Comparison of ENCODE assay signal across 36 cellular contexts in genomic region chrX:130012683-130013082, GRCh38.
"Had no signal": no experiment of that assay in that cellular context is flagged by ENCODE, and none has a peak within 500 bp of the region (broad histone marks: within the 10 kb centered on the region; RNA-seq: fewer than 3 reads in every experiment).

No MANE protein-coding gene starts in this region.

- H3K4me3 ChIP-seq: body of pancreas, breast epithelium had no signal

- H3K4me3 Mint-ChIP-seq: activated B cell treated with CpG ODN at 0.5 μM for 24 hours; activated CD4-positive, alpha-beta memory T cell treated with anti-CD3 and anti-CD28 coated beads, Interleukin-2, amount 10 ng/mL, durations not matched to agents 7 days and 5 days; activated CD4-positive, alpha-beta T cell treated with anti-CD3 and anti-CD28 coated beads, Interleukin-2, amount 10 ng/mL, durations not matched to agents 7 days and 5 days; activated CD8-positive, alpha-beta memory T cell treated with anti-CD3 and anti-CD28 coated beads, Interleukin-2, amount 10 ng/mL, durations not matched to agents 7 days and 5 days; activated CD8-positive, alpha-beta T cell treated with anti-CD3 and anti-CD28 coated beads, Interleukin-2, amount 10 ng/mL, durations not matched to agents 7 days and 5 days; activated naive CD4-positive, alpha-beta T cell treated with anti-CD3 and anti-CD28 coated beads, Interleukin-2, amount 10 ng/mL, durations not matched to agents 7 days and 5 days; activated naive CD4-positive, alpha-beta T cell treated with anti-CD3 and anti-CD28 coated beads, Interleukin-2, amount 50 U/mL, for 24 hours; activated naive CD8-positive, alpha-beta T cell; activated naive CD8-positive, alpha-beta T cell treated with anti-CD3 and anti-CD28 coated beads, Interleukin-2, amount 10 ng/mL, durations not matched to agents 7 days and 5 days; activated naive CD8-positive, alpha-beta T cell treated with anti-CD3 and anti-CD28 coated beads, Interleukin-2, amount 50 U/mL, for 24 hours; activated T-cell treated with anti-CD3 and anti-CD28 coated beads, Interleukin-2, amount 50 U/mL, for 24 hours; T-helper 1 cell treated with Interleukin-12 subunit alpha and Interleukin-12 subunit beta and Interleukin-4 antibody, amounts not matched to agents 30 μg/mL and 1 μg/mL, for 36 hours; T-helper 2 cell treated with Interferon-gamma antibody and Interleukin-4, amounts not matched to agents 5 μg/mL and 100 μg/mL, for 36 hours had no signal

- ATAC-seq: activated CD8-positive, alpha-beta memory T cell treated with anti-CD3 and anti-CD28 coated beads, Interleukin-2, amount 10 ng/mL, durations not matched to agents 7 days and 5 days; activated CD8-positive, alpha-beta T cell treated with anti-CD3 and anti-CD28 coated beads, Interleukin-2, amount 10 ng/mL, durations not matched to agents 7 days and 5 days; activated naive CD8-positive, alpha-beta T cell treated with anti-CD3 and anti-CD28 coated beads, Interleukin-2, amount 50 U/mL, for 24 hours; body of pancreas had no signal

- H3K9me3 ChIP-seq: body of pancreas, breast epithelium had no signal

- H3K36me3 ChIP-seq: brain microvascular endothelial cell, breast epithelium had no signal

- H3K27ac Mint-ChIP-seq: activated B cell treated with CpG ODN at 0.5 μM for 24 hours; activated CD4-positive, alpha-beta memory T cell treated with anti-CD3 and anti-CD28 coated beads, Interleukin-2, amount 10 ng/mL, durations not matched to agents 7 days and 5 days; activated CD4-positive, alpha-beta T cell treated with anti-CD3 and anti-CD28 coated beads, Interleukin-2, amount 10 ng/mL, durations not matched to agents 7 days and 5 days; activated CD8-positive, alpha-beta memory T cell treated with anti-CD3 and anti-CD28 coated beads, Interleukin-2, amount 10 ng/mL, durations not matched to agents 7 days and 5 days; activated CD8-positive, alpha-beta T cell treated with anti-CD3 and anti-CD28 coated beads, Interleukin-2, amount 10 ng/mL, durations not matched to agents 7 days and 5 days; activated naive CD4-positive, alpha-beta T cell treated with anti-CD3 and anti-CD28 coated beads, Interleukin-2, amount 10 ng/mL, durations not matched to agents 7 days and 5 days; activated naive CD4-positive, alpha-beta T cell treated with anti-CD3 and anti-CD28 coated beads, Interleukin-2, amount 50 U/mL, for 24 hours; activated naive CD8-positive, alpha-beta T cell; activated naive CD8-positive, alpha-beta T cell treated with anti-CD3 and anti-CD28 coated beads, Interleukin-2, amount 10 ng/mL, durations not matched to agents 7 days and 5 days; activated naive CD8-positive, alpha-beta T cell treated with anti-CD3 and anti-CD28 coated beads, Interleukin-2, amount 50 U/mL, for 24 hours; activated T-cell treated with anti-CD3 and anti-CD28 coated beads, Interleukin-2, amount 50 U/mL, for 24 hours; activated T-helper 2 cell treated with anti-CD3 and anti-CD28 coated beads, Interferon-gamma antibody, Interleukin-2, Interleukin-4, amounts not matched to agents 10 μg/mL and 5 μg/mL and 100 μg/mL, durations not matched to agents 14 hours and 24 hours and 36 hours; T-helper 1 cell treated with Interleukin-12 subunit alpha and Interleukin-12 subunit beta and Interleukin-4 antibody, amounts not matched to agents 30 μg/mL and 1 μg/mL, for 36 hours; T-helper 2 cell treated with Interferon-gamma antibody and Interleukin-4, amounts not matched to agents 5 μg/mL and 100 μg/mL, for 36 hours had no signal

- H3K27ac ChIP-seq: body of pancreas, brain microvascular endothelial cell, breast epithelium, VCaP had no signal

- H3K4me1 Mint-ChIP-seq: activated B cell treated with CpG ODN at 0.5 μM for 24 hours; activated CD4-positive, alpha-beta memory T cell treated with anti-CD3 and anti-CD28 coated beads, Interleukin-2, amount 10 ng/mL, durations not matched to agents 7 days and 5 days; activated CD4-positive, alpha-beta T cell treated with anti-CD3 and anti-CD28 coated beads, Interleukin-2, amount 10 ng/mL, durations not matched to agents 7 days and 5 days; activated CD8-positive, alpha-beta memory T cell treated with anti-CD3 and anti-CD28 coated beads, Interleukin-2, amount 10 ng/mL, durations not matched to agents 7 days and 5 days; activated naive CD4-positive, alpha-beta T cell treated with anti-CD3 and anti-CD28 coated beads, Interleukin-2, amount 10 ng/mL, durations not matched to agents 7 days and 5 days; activated naive CD4-positive, alpha-beta T cell treated with anti-CD3 and anti-CD28 coated beads, Interleukin-2, amount 50 U/mL, for 24 hours; activated naive CD8-positive, alpha-beta T cell treated with anti-CD3 and anti-CD28 coated beads, Interleukin-2, amount 10 ng/mL, durations not matched to agents 7 days and 5 days; activated naive CD8-positive, alpha-beta T cell treated with anti-CD3 and anti-CD28 coated beads, Interleukin-2, amount 50 U/mL, for 24 hours had no signal

- H3K27me3 ChIP-seq: body of pancreas, brain microvascular endothelial cell had no signal

- H3K27me3 Mint-ChIP-seq: activated B cell treated with CpG ODN at 0.5 μM for 24 hours; activated CD4-positive, alpha-beta memory T cell treated with anti-CD3 and anti-CD28 coated beads, Interleukin-2, amount 10 ng/mL, durations not matched to agents 7 days and 5 days; activated CD4-positive, alpha-beta T cell treated with anti-CD3 and anti-CD28 coated beads, Interleukin-2, amount 10 ng/mL, durations not matched to agents 7 days and 5 days; activated CD8-positive, alpha-beta memory T cell treated with anti-CD3 and anti-CD28 coated beads, Interleukin-2, amount 10 ng/mL, durations not matched to agents 7 days and 5 days; activated naive CD4-positive, alpha-beta T cell treated with anti-CD3 and anti-CD28 coated beads, Interleukin-2, amount 10 ng/mL, durations not matched to agents 7 days and 5 days; activated naive CD4-positive, alpha-beta T cell treated with anti-CD3 and anti-CD28 coated beads, Interleukin-2, amount 50 U/mL, for 24 hours; activated naive CD8-positive, alpha-beta T cell; activated naive CD8-positive, alpha-beta T cell treated with anti-CD3 and anti-CD28 coated beads, Interleukin-2, amount 10 ng/mL, durations not matched to agents 7 days and 5 days; activated naive CD8-positive, alpha-beta T cell treated with anti-CD3 and anti-CD28 coated beads, Interleukin-2, amount 50 U/mL, for 24 hours; activated T-cell treated with anti-CD3 and anti-CD28 coated beads, Interleukin-2, amount 50 U/mL, for 24 hours had no signal

- H3K4me1 ChIP-seq: body of pancreas, breast epithelium had no signal

- H3K36me3 Mint-ChIP-seq: activated CD8-positive, alpha-beta memory T cell treated with anti-CD3 and anti-CD28 coated beads, Interleukin-2, amount 10 ng/mL, durations not matched to agents 7 days and 5 days; activated naive CD4-positive, alpha-beta T cell treated with anti-CD3 and anti-CD28 coated beads, Interleukin-2, amount 10 ng/mL, durations not matched to agents 7 days and 5 days; activated naive CD4-positive, alpha-beta T cell treated with anti-CD3 and anti-CD28 coated beads, Interleukin-2, amount 50 U/mL, for 24 hours; activated naive CD8-positive, alpha-beta T cell had no signal

- FAIRE-seq: astrocyte, TTC549 had no signal

- DNase-seq: activated B cell treated with CpG ODN at 0.5 μM for 24 hours; activated CD4-positive, alpha-beta memory T cell treated with anti-CD3 and anti-CD28 coated beads, Interleukin-2, amount 10 ng/mL, durations not matched to agents 7 days and 5 days; activated CD4-positive, alpha-beta T cell treated with anti-CD3 and anti-CD28 coated beads for 48 hours; activated CD4-positive, alpha-beta T cell treated with anti-CD3 and anti-CD28 coated beads, Interleukin-2, amount 10 ng/mL, durations not matched to agents 7 days and 5 days; activated CD4-positive, alpha-beta T cell treated with anti-CD3 and anti-CD28 coated beads, Interleukin-2, amount 50 U/mL, for 48 hours; activated CD4-positive, CD25-positive, alpha-beta regulatory T cell treated with anti-CD3 and anti-CD28 coated beads, Interleukin-2, amount 50 U/mL, for 72 hours; activated CD8-positive, alpha-beta memory T cell treated with anti-CD3 and anti-CD28 coated beads for 24 hours; activated CD8-positive, alpha-beta memory T cell treated with anti-CD3 and anti-CD28 coated beads, Interleukin-2, amount 10 ng/mL, durations not matched to agents 7 days and 5 days; activated CD8-positive, alpha-beta memory T cell treated with anti-CD3 and anti-CD28 coated beads, Interleukin-2, amount 50 U/mL, for 48 hours; activated CD8-positive, alpha-beta T cell treated with anti-CD3 and anti-CD28 coated beads, Interleukin-2, amount 10 ng/mL, durations not matched to agents 7 days and 5 days; activated effector memory CD4-positive, alpha-beta T cell treated with Interleukin-2 at 50 U/mL for 16 hours; activated gamma-delta T cell; activated naive CD4-positive, alpha-beta T cell treated with anti-CD3 and anti-CD28 coated beads, Interleukin-2, amount 10 ng/mL, durations not matched to agents 7 days and 5 days; activated naive CD4-positive, alpha-beta T cell treated with Interleukin-2 at 50 U/mL for 16 hours; activated naive CD8-positive, alpha-beta T cell treated with anti-CD3 and anti-CD28 coated beads, Interleukin-2, amount 10 ng/mL, durations not matched to agents 7 days and 5 days; activated naive CD8-positive, alpha-beta T cell treated with anti-CD3 and anti-CD28 coated beads, Interleukin-2, amount 50 U/mL, for 24 hours; activated T-cell treated with anti-CD3 and anti-CD28 coated beads, Interleukin-2, amount 50 U/mL, for 24 hours; activated T-cell treated with anti-CD3 and anti-CD28 coated beads, Interleukin-2, amount 50 U/mL, for 48 hours; amygdala; anterior cingulate cortex; body of pancreas; brain microvascular endothelial cell; central memory CD4-positive, alpha-beta T cell; cerebellar nuclear complex; T-helper 1 cell; T-helper 2 cell; T-helper 9 cell had no signal

- H3K9me3 Mint-ChIP-seq: activated B cell treated with CpG ODN at 0.5 μM for 24 hours; activated CD4-positive, alpha-beta memory T cell treated with anti-CD3 and anti-CD28 coated beads, Interleukin-2, amount 10 ng/mL, durations not matched to agents 7 days and 5 days; activated CD4-positive, alpha-beta T cell treated with anti-CD3 and anti-CD28 coated beads, Interleukin-2, amount 10 ng/mL, durations not matched to agents 7 days and 5 days; activated naive CD4-positive, alpha-beta T cell treated with anti-CD3 and anti-CD28 coated beads, Interleukin-2, amount 10 ng/mL, durations not matched to agents 7 days and 5 days; activated naive CD4-positive, alpha-beta T cell treated with anti-CD3 and anti-CD28 coated beads, Interleukin-2, amount 50 U/mL, for 24 hours; activated naive CD8-positive, alpha-beta T cell treated with anti-CD3 and anti-CD28 coated beads, Interleukin-2, amount 10 ng/mL, durations not matched to agents 7 days and 5 days; activated naive CD8-positive, alpha-beta T cell treated with anti-CD3 and anti-CD28 coated beads, Interleukin-2, amount 50 U/mL, for 24 hours; activated T-cell treated with anti-CD3 and anti-CD28 coated beads, Interleukin-2, amount 50 U/mL, for 24 hours; activated T-helper 2 cell treated with anti-CD3 and anti-CD28 coated beads, Interferon-gamma antibody, Interleukin-2, Interleukin-4, amounts not matched to agents 10 μg/mL and 5 μg/mL and 100 μg/mL, durations not matched to agents 14 hours and 24 hours and 36 hours; T-helper 1 cell treated with Interleukin-12 subunit alpha and Interleukin-12 subunit beta and Interleukin-4 antibody, amounts not matched to agents 30 μg/mL and 1 μg/mL, for 36 hours; T-helper 2 cell treated with Interferon-gamma antibody and Interleukin-4, amounts not matched to agents 5 μg/mL and 100 μg/mL, for 36 hours had no signal
